In the genomic region with DNA sequence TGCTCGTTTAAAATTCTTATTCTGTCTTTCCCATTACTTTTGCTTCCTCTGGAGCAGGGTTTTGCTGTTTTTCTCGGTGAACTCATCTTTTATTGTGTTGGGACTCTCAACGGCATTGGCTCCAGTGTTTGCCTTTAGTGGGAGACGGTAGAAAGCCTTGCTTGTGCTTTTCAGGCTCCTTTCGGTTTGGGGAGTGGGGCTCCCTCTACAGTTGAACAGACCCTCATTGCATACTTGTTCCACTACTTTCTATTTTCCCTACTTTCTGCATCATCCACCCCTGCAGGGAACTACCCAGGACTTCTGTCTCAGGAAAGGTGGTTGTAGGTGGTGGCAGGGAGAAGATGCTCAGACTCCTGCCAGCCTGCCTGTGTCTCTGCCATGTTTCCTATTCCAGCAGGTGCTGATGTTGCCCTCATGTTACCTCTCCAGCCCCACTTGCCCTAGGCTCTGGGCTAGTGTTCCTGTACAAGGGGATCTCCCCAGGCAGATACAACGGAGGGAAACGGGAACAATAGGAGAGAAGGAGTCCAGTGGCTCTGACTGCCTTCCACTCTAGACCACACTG, we compare ENCODE assay signal across 21 cellular contexts.
A peak's percentile ranks its signal among the peaks of the same experiment; 100 is the strongest.
DNase-seq lines count a peak whose midpoint lies in the region; ATAC-seq and TF ChIP-seq lines count a peak whose summit lies in the region.
"Had no signal": no experiment of that assay in that cellular context is flagged by ENCODE, and none has a peak within 500 bp of the region (broad histone marks: within the 10 kb centered on the region; RNA-seq: fewer than 3 reads in every experiment).

No MANE protein-coding gene starts in this region.

- H3K4me1 ChIP-seq in heart left ventricle: no peaks in the 10 kb centered on the region
- no peaks in the 10 kb centered on the region for H3K4me1 ChIP-seq in foreskin keratinocyte
- H3K4me1 ChIP-seq: left ventricle myocardium inferior, SJSA1, stomach had no signal

- H3K9me3 ChIP-seq in T-helper 17 cell (ENCODE audit: control insufficient read depth, low read length, poor library complexity, severe bottlenecking): no peaks in the 10 kb centered on the region
- H3K9me3 ChIP-seq in heart left ventricle: no peaks in the 10 kb centered on the region
- H3K9me3 ChIP-seq: left ventricle myocardium inferior, ovary, SJSA1, stomach had no signal

- TF ChIP-seq POLR2A in heart left ventricle (IDR thresholded peaks at IDR 0.05): no peak

- peaks cover 2% of the 10 kb centered on the region for H3K36me3 Mint-ChIP-seq in T-helper 17 cell (ENCODE audit: low read depth)
- no peaks in the 10 kb centered on the region for H3K36me3 Mint-ChIP-seq in progenitor cell of endocrine pancreas (ENCODE audit: insufficient read depth)
- H3K36me3 Mint-ChIP-seq: activated CD8-positive, alpha-beta memory T cell treated with anti-CD3 and anti-CD28 coated beads, Interleukin-2, amount 10 ng/mL, durations not matched to agents 7 days and 5 days had no signal

- DNase-seq in NCI-H82 (lab: John Stamatoyannopoulos, UW) (peak; percentile 17), NCI-H82 treated with DMSO at 0.1 percent for 48 hours (lab: John Stamatoyannopoulos, UW; ENCODE audit: unreplicated experiment) (no peak), T-helper 17 cell (no peak), fibroblast of pulmonary artery (ENCODE audit: low read depth) (peak; percentile 6), progenitor cell of endocrine pancreas (ENCODE audit: low spot score, unreplicated experiment) (no peak), heart left ventricle (no peak), foreskin keratinocyte (no peak)
- no peak for DNase-seq in stimulated activated CD4-positive, alpha-beta T cell treated with anti-CD3 and anti-CD28 coated beads, Interleukin-4, amount 100 ng/mL, for 4 hours
- DNase-seq: ACHN; activated CD8-positive, alpha-beta memory T cell treated with anti-CD3 and anti-CD28 coated beads, Interleukin-2, amount 10 ng/mL, durations not matched to agents 7 days and 5 days; activated naive CD8-positive, alpha-beta T cell treated with anti-CD3 and anti-CD28 coated beads, Interleukin-2, amount 50 U/mL, for 24 hours; effector CD4-positive, alpha-beta T cell; left ventricle myocardium inferior; NCI-H2081; NCI-H510A treated with DMSO at 0.1 percent for 48 hours; ovary; stimulated activated CD4-positive, alpha-beta T cell treated with anti-CD3 and anti-CD28 coated beads, Interleukin-2, amount 100 ng/mL, for 24 hours; stomach had no signal

- H3K27ac Mint-ChIP-seq in T-helper 17 cell (peak overlapping the region; percentile 9), progenitor cell of endocrine pancreas (no peak overlapping the region)
- H3K27ac Mint-ChIP-seq: activated CD8-positive, alpha-beta memory T cell treated with anti-CD3 and anti-CD28 coated beads, Interleukin-2, amount 10 ng/mL, durations not matched to agents 7 days and 5 days; activated naive CD8-positive, alpha-beta T cell treated with anti-CD3 and anti-CD28 coated beads, Interleukin-2, amount 50 U/mL, for 24 hours; activated T-helper 2 cell treated with anti-CD3 and anti-CD28 coated beads, Interferon-gamma antibody, Interleukin-2, Interleukin-4, amounts not matched to agents 10 μg/mL and 5 μg/mL and 100 μg/mL, durations not matched to agents 14 hours and 24 hours and 36 hours had no signal

- H3K4me3 ChIP-seq in fibroblast of pulmonary artery (replicated peaks; ENCODE audit: low read depth, low read length) (no peak overlapping the region), heart left ventricle (no peak overlapping the region)
- H3K4me3 ChIP-seq: hepatocyte, left ventricle myocardium inferior, ovary, SJSA1, stomach had no signal

- no peak for TF ChIP-seq CTCF in fibroblast of pulmonary artery (IDR thresholded peaks at IDR 0.05; ENCODE audit: low read length, missing control alignments)
- TF ChIP-seq CTCF in progenitor cell of endocrine pancreas (IDR thresholded peaks at IDR 0.05; ENCODE audit: unreplicated experiment): peak; percentile 33
- TF ChIP-seq CTCF in heart left ventricle (IDR thresholded peaks at IDR 0.05): no peak
- TF ChIP-seq CTCF in foreskin keratinocyte (conservative IDR thresholded peaks at IDR 0.05): no peak

- peaks cover 0 to 11% (median 0%) of the 10 kb centered on the region in 9 donors for H3K27me3 ChIP-seq in heart left ventricle
- H3K27me3 ChIP-seq in foreskin keratinocyte: peaks cover 2% of the 10 kb centered on the region
- H3K27me3 ChIP-seq: ovary, SJSA1, stomach had no signal

- H3K9me3 Mint-ChIP-seq in progenitor cell of endocrine pancreas (ENCODE audit: low read depth): no peaks in the 10 kb centered on the region
- H3K9me3 Mint-ChIP-seq: activated naive CD8-positive, alpha-beta T cell treated with anti-CD3 and anti-CD28 coated beads, Interleukin-2, amount 50 U/mL, for 24 hours; activated T-helper 2 cell treated with anti-CD3 and anti-CD28 coated beads, Interferon-gamma antibody, Interleukin-2, Interleukin-4, amounts not matched to agents 10 μg/mL and 5 μg/mL and 100 μg/mL, durations not matched to agents 14 hours and 24 hours and 36 hours had no signal

- no peak overlapping the region for H3K27ac ChIP-seq in heart left ventricle
- H3K27ac ChIP-seq in foreskin keratinocyte: no peak overlapping the region
- H3K27ac ChIP-seq: hepatocyte, left ventricle myocardium inferior, ovary, SJSA1, stomach had no signal

- H3K4me1 Mint-ChIP-seq in T-helper 17 cell: peaks cover 2% of the 10 kb centered on the region
- no peaks in the 10 kb centered on the region for H3K4me1 Mint-ChIP-seq in progenitor cell of endocrine pancreas (ENCODE audit: low read depth)
- H3K4me1 Mint-ChIP-seq: activated CD8-positive, alpha-beta memory T cell treated with anti-CD3 and anti-CD28 coated beads, Interleukin-2, amount 10 ng/mL, durations not matched to agents 7 days and 5 days; activated naive CD8-positive, alpha-beta T cell treated with anti-CD3 and anti-CD28 coated beads, Interleukin-2, amount 50 U/mL, for 24 hours had no signal

- ATAC-seq in T-helper 17 cell (no peak), heart left ventricle (no peak), foreskin keratinocyte (no peak)
- ATAC-seq: activated CD8-positive, alpha-beta memory T cell treated with anti-CD3 and anti-CD28 coated beads, Interleukin-2, amount 10 ng/mL, durations not matched to agents 7 days and 5 days; activated naive CD8-positive, alpha-beta T cell treated with anti-CD3 and anti-CD28 coated beads, Interleukin-2, amount 50 U/mL, for 24 hours had no signal

- H3K36me3 ChIP-seq in heart left ventricle: no peaks in the 10 kb centered on the region
- H3K36me3 ChIP-seq: left ventricle myocardium inferior, ovary, SJSA1, stomach had no signal

- no peak overlapping the region for H3K4me3 Mint-ChIP-seq in T-helper 17 cell
- no peak overlapping the region for H3K4me3 Mint-ChIP-seq in progenitor cell of endocrine pancreas (ENCODE audit: low read depth)
- H3K4me3 Mint-ChIP-seq: activated CD8-positive, alpha-beta memory T cell treated with anti-CD3 and anti-CD28 coated beads, Interleukin-2, amount 10 ng/mL, durations not matched to agents 7 days and 5 days; activated naive CD8-positive, alpha-beta T cell treated with anti-CD3 and anti-CD28 coated beads, Interleukin-2, amount 50 U/mL, for 24 hours had no signal

- WGBS in heart left ventricle, 4 donors: 46 to 61% (median 48%) methylated on average over 7 of the region's 7 CpGs

- intact Hi-C loops in heart left ventricle (cut with DNase I): no loop called here

- H3K27me3 Mint-ChIP-seq in T-helper 17 cell (peaks cover 31% of the 10 kb centered on the region), progenitor cell of endocrine pancreas (peaks cover 12% of the 10 kb centered on the region)
- H3K27me3 Mint-ChIP-seq: activated CD8-positive, alpha-beta memory T cell treated with anti-CD3 and anti-CD28 coated beads, Interleukin-2, amount 10 ng/mL, durations not matched to agents 7 days and 5 days; activated naive CD8-positive, alpha-beta T cell treated with anti-CD3 and anti-CD28 coated beads, Interleukin-2, amount 50 U/mL, for 24 hours had no signal

Comparison
In these comparisons a context has a peak if more than half of its experiments do, and no peak if none do; other contexts are left out.
1. DNase-seq: peak in NCI-H82 (single experiment) and fibroblast of pulmonary artery (single experiment); none in NCI-H82 treated with DMSO at 0.1 percent for 48 hours (single experiment), T-helper 17 cell (0 of 3), progenitor cell of endocrine pancreas (single experiment), stimulated activated CD4-positive, alpha-beta T cell treated with anti-CD3 and anti-CD28 coated beads, Interleukin-4, amount 100 ng/mL, for 4 hours (0 of 2), heart left ventricle (0 of 5) and foreskin keratinocyte (0 of 2).